Comparison of ENCODE assay signal across 10 cellular contexts in genomic region chr3:111910806-111911205, GRCh38. TPM values are rescaled to one million over a fixed set of nuclear protein-coding genes. Genes with fewer than 3 reads are reported as not detected.
DNase-seq lines count a peak whose midpoint lies in the region; ATAC-seq, FAIRE-seq and TF ChIP-seq lines count a peak whose summit lies in the region.
"Had no signal": no experiment of that assay in that cellular context is flagged by ENCODE, and none has a peak within 500 bp of the region (broad histone marks: within the 10 kb centered on the region; RNA-seq: fewer than 3 reads in every experiment).

No MANE protein-coding gene starts in this region.

- H3K27me3 Mint-ChIP-seq in endodermal cell (ENCODE audit: insufficient read depth) = no peaks in the 10 kb centered on the region
- H3K27me3 Mint-ChIP-seq in activated CD8-positive, alpha-beta T cell treated with anti-CD3 and anti-CD28 coated beads for 36 hours = no peaks in the 10 kb centered on the region
- H3K27me3 Mint-ChIP-seq: natural killer cell treated with Interleukin-12 subunit alpha and Interleukin-12 subunit beta and Interleukin-15 and Interleukin-18, amount 100 ng/mL, for 72 hours had no signal

- H3K9me3 ChIP-seq in endodermal cell (ENCODE audit: control insufficient read depth, low read length) = no peaks in the 10 kb centered on the region
- no peaks in the 10 kb centered on the region for H3K9me3 ChIP-seq in transverse colon

- CTCF ChIA-PET in activated CD8-positive, alpha-beta T cell treated with anti-CD3 and anti-CD28 coated beads for 36 hours (lab: Charles Lee) = interaction anchor here (1.1 kb wide), 1 partner anchor 15 kb away, joined by 3 read pairs; no protein-coding TSS in a partner anchor

- intact Hi-C loops in transverse colon (cut with DNase I; ENCODE audit: low total_unique reads) = no loop called here
- intact Hi-C loops in activated CD8-positive, alpha-beta T cell treated with anti-CD3 and anti-CD28 coated beads for 36 hours (cut with micrococcal nuclease) = no loop called here

- in situ Hi-C loops in transverse colon (cut with MboI; ENCODE audit: low pct_ligation_motif_present in 1 of 4, low pct_unique_long_range_greater_than_20kb in 1 of 4, low sequenced_read_pairs in 3 of 4) = no loop called here

- POLR2A ChIA-PET in activated CD8-positive, alpha-beta T cell treated with anti-CD3 and anti-CD28 coated beads for 36 hours (lab: Charles Lee) = no interaction called here

- no peak for ATAC-seq in activated CD8-positive, alpha-beta T cell treated with anti-CD3 and anti-CD28 coated beads for 36 hours

- TF ChIP-seq RAD21 in Ishikawa (IDR thresholded peaks at IDR 0.05; ENCODE audit: low read depth) = no peak

- no peak for TF ChIP-seq POLR2A in transverse colon (IDR thresholded peaks at IDR 0.05)
- TF ChIP-seq POLR2A in GM12892 (IDR thresholded peaks at IDR 0.05; ENCODE audit: low read depth, low read length) = no peak

- TF ChIP-seq CTCF in endodermal cell (conservative IDR thresholded peaks at IDR 0.05) (no peak), transverse colon (IDR thresholded peaks at IDR 0.05) (no peak)
- TF ChIP-seq CTCF in activated CD8-positive, alpha-beta T cell treated with anti-CD3 and anti-CD28 coated beads for 36 hours (IDR thresholded peaks at IDR 0.05) = no peak

- no peak overlapping the region for H3K9ac ChIP-seq in endodermal cell (ENCODE audit: extremely low read depth, low read length, poor library complexity, severe bottlenecking)

- H3K9me3 Mint-ChIP-seq in endodermal cell = no peaks in the 10 kb centered on the region
- no peaks in the 10 kb centered on the region for H3K9me3 Mint-ChIP-seq in activated CD8-positive, alpha-beta T cell treated with anti-CD3 and anti-CD28 coated beads for 36 hours
- H3K9me3 Mint-ChIP-seq: natural killer cell treated with Interleukin-12 subunit alpha and Interleukin-12 subunit beta and Interleukin-15 and Interleukin-18, amount 100 ng/mL, for 72 hours had no signal

- H3K4me1 ChIP-seq in endodermal cell (ENCODE audit: control insufficient read depth, insufficient read depth, low read length) (peaks cover 22% of the 10 kb centered on the region), transverse colon (peaks cover 0 to 23% (median 0%) of the 10 kb centered on the region in 4 donors)

- peaks cover 29% of the 10 kb centered on the region for H3K36me3 Mint-ChIP-seq in endodermal cell (ENCODE audit: low read depth)
- H3K36me3 Mint-ChIP-seq in activated CD8-positive, alpha-beta T cell treated with anti-CD3 and anti-CD28 coated beads for 36 hours (ENCODE audit: low read depth) = no peaks in the 10 kb centered on the region

- no peak for TF ChIP-seq EP300 in Ishikawa (IDR thresholded peaks at IDR 0.05; ENCODE audit: borderline replicate concordance)
- no peak for TF ChIP-seq EP300 in transverse colon (IDR thresholded peaks at IDR 0.05; ENCODE audit: low read depth)

- no peak for FAIRE-seq in GM12892 (lab: Jason Lieb, UNC)

- H3K27ac ChIP-seq in endodermal cell (ENCODE audit: low read depth, low read length) = no peak overlapping the region
- H3K27ac ChIP-seq in transverse colon = peak overlapping the region; percentile 11 to 51 (median 28)
- H3K27ac ChIP-seq: SK-N-MC had no signal

- DNase-seq in endodermal cell (no peak), lung microvascular endothelial cell (ENCODE audit: low read depth in 2 of 2) (peak; percentile 31 to 60), transverse colon (no peak), GM12892 (ENCODE audit: insufficient read length) (no peak), NCI-H82 treated with DMSO at 0.1 percent for 48 hours (lab: John Stamatoyannopoulos, UW; ENCODE audit: unreplicated experiment) (no peak), NCI-H1436 (lab: John Stamatoyannopoulos, UW) (no peak)
- DNase-seq in activated CD8-positive, alpha-beta T cell treated with anti-CD3 and anti-CD28 coated beads for 36 hours = no peak

- no peak overlapping the region for H3K4me3 Mint-ChIP-seq in endodermal cell
- H3K4me3 Mint-ChIP-seq in activated CD8-positive, alpha-beta T cell treated with anti-CD3 and anti-CD28 coated beads for 36 hours = no peak overlapping the region
- H3K4me3 Mint-ChIP-seq: natural killer cell treated with Interleukin-12 subunit alpha and Interleukin-12 subunit beta and Interleukin-15 and Interleukin-18, amount 100 ng/mL, for 72 hours had no signal

- H3K27me3 ChIP-seq in endodermal cell (ENCODE audit: control insufficient read depth, insufficient read depth, low read length, poor library complexity, severe bottlenecking) (no peaks in the 10 kb centered on the region), transverse colon (no peaks in the 10 kb centered on the region)

- 78% methylated on average over 2 of the region's 2 CpGs; no CpG with 5 or more reads in 1 of the 2 experiments for WGBS in endodermal cell (ENCODE audit: insufficient coverage in 1 of 2, insufficient read length in 1 of 2), 2 experiments
- 33 to 35% methylated on average over 2 of the region's 2 CpGs for WGBS in transverse colon (ENCODE audit: low coverage in 1 of 2), 2 donors

- H3K36me3 ChIP-seq in endodermal cell (ENCODE audit: control insufficient read depth, insufficient read depth, low read length) = peaks cover 40% of the 10 kb centered on the region
- no peaks in the 10 kb centered on the region for H3K36me3 ChIP-seq in transverse colon

- peak overlapping the region; percentile 59 for H3K27ac Mint-ChIP-seq in endodermal cell
- no peak overlapping the region for H3K27ac Mint-ChIP-seq in activated CD8-positive, alpha-beta T cell treated with anti-CD3 and anti-CD28 coated beads for 36 hours
- H3K27ac Mint-ChIP-seq: natural killer cell treated with Interleukin-12 subunit alpha and Interleukin-12 subunit beta and Interleukin-15 and Interleukin-18, amount 100 ng/mL, for 72 hours had no signal

- H3K4me3 ChIP-seq in endodermal cell (ENCODE audit: low read length) = no peak overlapping the region
- no peak overlapping the region for H3K4me3 ChIP-seq in transverse colon
- H3K4me3 ChIP-seq: SK-N-MC had no signal

- peaks cover 54% of the 10 kb centered on the region for H3K4me1 Mint-ChIP-seq in endodermal cell
- no peaks in the 10 kb centered on the region for H3K4me1 Mint-ChIP-seq in activated CD8-positive, alpha-beta T cell treated with anti-CD3 and anti-CD28 coated beads for 36 hours (ENCODE audit: low read depth)

TF ChIP-seq in Ishikawa, 13 proteins besides CTCF, POLR2A, EP300 and RAD21:
- TF ChIP-seq CEBPB (IDR thresholded peaks at IDR 0.05) (peak; percentile 22; the same call in 1 of the 2 replicates), FOXM1 (IDR thresholded peaks at IDR 0.05; ENCODE audit: borderline replicate concordance, low read depth) (no peak), CREB1 (IDR thresholded peaks at IDR 0.05; ENCODE audit: low read depth) (no peak)

RNA-seq across cellular contexts. Expression of gene PHLDB2, which starts 51.7 kb away (rescaled TPM):
- total RNA-seq in endodermal cell = 10 to 100 TPM; 59.5 to 67.4 TPM
- polyA plus RNA-seq in endodermal cell (2013, experiment 1 of 2) = 41.6 TPM
- polyA plus RNA-seq in endodermal cell (2013, experiment 2 of 2) = 44.9 TPM
- total RNA-seq in lung microvascular endothelial cell = 32.5 and 50.6 TPM in 2 replicates
- total RNA-seq in transverse colon = 10 to 100 TPM; 20.3 to 43.8 (median 24.5) TPM
- polyA plus RNA-seq in GM12892 (2012; ENCODE audit: missing spikeins) = not detected
- 1 to 10 TPM; 1.2 to 2.4 TPM for total RNA-seq in activated CD8-positive, alpha-beta T cell treated with anti-CD3 and anti-CD28 coated beads for 36 hours

Comparison
In these comparisons a context has a peak if more than half of its experiments do, and no peak if none do; other contexts are left out.
1. DNase-seq: peak in lung microvascular endothelial cell (2 of 2); none in endodermal cell (single experiment), transverse colon (single experiment), GM12892 (single experiment), activated CD8-positive, alpha-beta T cell treated with anti-CD3 and anti-CD28 coated beads for 36 hours (single experiment), NCI-H82 treated with DMSO at 0.1 percent for 48 hours (single experiment) and NCI-H1436 (single experiment).